32 cellular contexts compared by ENCODE assay signal in the genomic region with DNA sequence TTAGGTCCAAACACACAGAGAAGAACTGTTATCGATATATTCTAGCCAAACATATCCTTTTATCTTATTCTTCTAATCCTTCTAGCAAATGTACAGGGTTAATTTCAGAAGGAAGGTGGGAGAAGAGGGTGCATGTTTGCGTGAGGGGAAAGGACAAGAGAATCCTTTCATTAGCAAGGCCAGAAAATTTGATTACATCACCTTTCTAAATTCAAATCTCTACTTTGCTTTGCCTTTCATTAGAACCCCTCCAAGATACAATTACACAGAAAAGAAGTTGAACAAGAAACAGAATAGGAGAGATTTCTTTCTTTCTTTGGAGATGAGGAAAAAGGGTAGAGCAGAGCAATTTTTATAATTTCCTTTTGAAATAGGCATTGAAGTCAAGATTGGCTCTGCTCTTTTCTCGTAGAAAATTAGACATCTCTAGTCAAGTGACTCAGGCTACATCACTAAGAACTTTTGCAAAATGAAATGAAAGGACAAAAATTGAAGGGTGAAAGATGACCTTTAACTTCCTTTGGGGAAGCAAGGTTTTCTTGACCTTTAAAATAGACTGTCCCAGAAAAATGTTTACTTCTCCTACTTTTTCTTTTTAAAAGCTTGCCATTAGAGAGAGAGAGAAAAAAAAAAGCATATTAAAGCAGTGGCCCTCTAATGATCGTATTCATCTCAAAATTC.
"Had no signal": no experiment of that assay in that cellular context is flagged by ENCODE, and none has a peak within 500 bp of the region (broad histone marks: within the 10 kb centered on the region; RNA-seq: fewer than 3 reads in every experiment).

No MANE protein-coding gene starts in this region.

- H3K9me3 Mint-ChIP-seq: activated B cell treated with CpG ODN at 0.5 μM for 24 hours; activated CD4-positive, alpha-beta memory T cell treated with anti-CD3 and anti-CD28 coated beads for 36 hours; activated CD4-positive, alpha-beta T cell treated with anti-CD3 and anti-CD28 coated beads, Interleukin-2, amount 10 ng/mL, durations not matched to agents 24 days and 14 days; activated naive CD4-positive, alpha-beta T cell treated with anti-CD3 and anti-CD28 coated beads, Interleukin-2, amount 50 U/mL, for 72 hours; activated T-cell treated with anti-CD3 and anti-CD28 coated beads, Interleukin-2, amount 50 U/mL, for 4 hours; activated T-cell treated with anti-CD3 and anti-CD28 coated beads, Interleukin-2, amount 50 U/mL, for 72 hours; activated T-helper 1 cell treated with anti-CD3 and anti-CD28 coated beads, Interleukin-12 subunit alpha, Interleukin-12 subunit beta, Interleukin-2, Interleukin-4 antibody, amounts not matched to agents 30 ng/mL and 10 ng/mL and 1 ng/mL, durations not matched to agents 14 hours and 24 hours and 36 hours; activated T-helper 17 cell treated with anti-CD3 and anti-CD28 coated beads, Interleukin-2, amount 50 U/mL, for 72 hours; T-helper 1 cell treated with Interleukin-12 subunit alpha and Interleukin-12 subunit beta and Interleukin-4 antibody, amounts not matched to agents 30 μg/mL and 1 μg/mL, for 36 hours; T-helper 2 cell treated with Interferon-gamma antibody and Interleukin-4, amounts not matched to agents 5 μg/mL and 100 μg/mL, for 36 hours had no signal

- H3K4me1 Mint-ChIP-seq: activated B cell treated with CpG ODN at 0.5 μM for 24 hours; activated T-helper 17 cell treated with anti-CD3 and anti-CD28 coated beads, Interleukin-2, amount 50 U/mL, for 72 hours had no signal

- ATAC-seq: activated naive CD4-positive, alpha-beta T cell treated with anti-CD3 and anti-CD28 coated beads, Interleukin-2, amount 50 U/mL, for 72 hours; activated T-cell treated with anti-CD3 and anti-CD28 coated beads, Interleukin-2, amount 50 U/mL, for 4 hours; activated T-cell treated with anti-CD3 and anti-CD28 coated beads, Interleukin-2, amount 50 U/mL, for 72 hours; activated T-helper 17 cell treated with anti-CD3 and anti-CD28 coated beads, Interleukin-2, amount 50 U/mL, for 72 hours; body of pancreas had no signal

- H3K27ac Mint-ChIP-seq: activated B cell treated with CpG ODN at 0.5 μM for 24 hours; activated CD4-positive, alpha-beta memory T cell treated with anti-CD3 and anti-CD28 coated beads for 36 hours; activated CD4-positive, alpha-beta T cell treated with anti-CD3 and anti-CD28 coated beads, Interleukin-2, amount 10 ng/mL, durations not matched to agents 24 days and 14 days; activated naive CD4-positive, alpha-beta T cell treated with anti-CD3 and anti-CD28 coated beads for 36 hours; activated naive CD4-positive, alpha-beta T cell treated with anti-CD3 and anti-CD28 coated beads, Interleukin-2, amount 50 U/mL, for 72 hours; activated naive CD8-positive, alpha-beta T cell treated with anti-CD3 and anti-CD28 coated beads for 36 hours; activated T-cell treated with anti-CD3 and anti-CD28 coated beads, Interleukin-2, amount 50 U/mL, for 72 hours; activated T-helper 1 cell treated with anti-CD3 and anti-CD28 coated beads, Interleukin-12 subunit alpha, Interleukin-12 subunit beta, Interleukin-2, Interleukin-4 antibody, amounts not matched to agents 30 ng/mL and 10 ng/mL and 1 ng/mL, durations not matched to agents 14 hours and 24 hours and 36 hours; activated T-helper 17 cell treated with anti-CD3 and anti-CD28 coated beads, Interleukin-2, amount 50 U/mL, for 72 hours; T-helper 1 cell treated with Interleukin-12 subunit alpha and Interleukin-12 subunit beta and Interleukin-4 antibody, amounts not matched to agents 30 μg/mL and 1 μg/mL, for 36 hours; T-helper 2 cell treated with Interferon-gamma antibody and Interleukin-4, amounts not matched to agents 5 μg/mL and 100 μg/mL, for 36 hours had no signal

- H3K4me3 Mint-ChIP-seq: activated B cell treated with CpG ODN at 0.5 μM for 24 hours; activated CD4-positive, alpha-beta memory T cell treated with anti-CD3 and anti-CD28 coated beads for 36 hours; activated CD4-positive, alpha-beta T cell treated with anti-CD3 and anti-CD28 coated beads, Interleukin-2, amount 10 ng/mL, durations not matched to agents 24 days and 14 days; activated naive CD4-positive, alpha-beta T cell treated with anti-CD3 and anti-CD28 coated beads for 36 hours; activated naive CD8-positive, alpha-beta T cell treated with anti-CD3 and anti-CD28 coated beads for 36 hours; activated T-cell treated with anti-CD3 and anti-CD28 coated beads, Interleukin-2, amount 50 U/mL, for 4 hours; activated T-cell treated with anti-CD3 and anti-CD28 coated beads, Interleukin-2, amount 50 U/mL, for 72 hours; activated T-helper 1 cell treated with anti-CD3 and anti-CD28 coated beads, Interleukin-12 subunit alpha, Interleukin-12 subunit beta, Interleukin-2, Interleukin-4 antibody, amounts not matched to agents 30 ng/mL and 10 ng/mL and 1 ng/mL, durations not matched to agents 14 hours and 24 hours and 36 hours; activated T-helper 17 cell treated with anti-CD3 and anti-CD28 coated beads, Interleukin-2, amount 50 U/mL, for 72 hours; T-helper 1 cell treated with Interleukin-12 subunit alpha and Interleukin-12 subunit beta and Interleukin-4 antibody, amounts not matched to agents 30 μg/mL and 1 μg/mL, for 36 hours; T-helper 2 cell treated with Interferon-gamma antibody and Interleukin-4, amounts not matched to agents 5 μg/mL and 100 μg/mL, for 36 hours had no signal

- DNase-seq: activated B cell treated with CpG ODN at 0.5 μM for 24 hours; activated CD4-positive, alpha-beta memory T cell treated with anti-CD3 and anti-CD28 coated beads for 36 hours; activated CD4-positive, alpha-beta T cell treated with anti-CD3 and anti-CD28 coated beads for 4 hours; activated CD4-positive, alpha-beta T cell treated with anti-CD3 and anti-CD28 coated beads, Interleukin-2, amount 10 ng/mL, durations not matched to agents 24 days and 14 days; activated CD4-positive, alpha-beta T cell treated with anti-CD3 and anti-CD28 coated beads, Interleukin-2, amount 50 U/mL, for 1 hour; activated CD4-positive, alpha-beta T cell treated with anti-CD3 and anti-CD28 coated beads, Interleukin-2, amount 50 U/mL, for 4 hours; activated CD4-positive, CD25-positive, alpha-beta regulatory T cell treated with anti-CD3 and anti-CD28 coated beads, Interleukin-2, amount 50 U/mL, for 72 hours; activated CD8-positive, alpha-beta memory T cell treated with anti-CD3 and anti-CD28 coated beads, Interleukin-2, amount 50 U/mL, for 4 hours; activated effector memory CD4-positive, alpha-beta T cell treated with anti-CD3 and anti-CD28 coated beads, Interleukin-2, amount 50 U/mL, for 16 hours; activated gamma-delta T cell treated with Interleukin-2 at 50 U/mL for 16 hours; activated naive CD4-positive, alpha-beta T cell; activated naive CD4-positive, alpha-beta T cell treated with anti-CD3 and anti-CD28 coated beads for 36 hours; activated naive CD4-positive, alpha-beta T cell treated with anti-CD3 and anti-CD28 coated beads, Interleukin-2, amount 50 U/mL, for 16 hours; activated naive CD8-positive, alpha-beta T cell treated with anti-CD3 and anti-CD28 coated beads for 36 hours; activated T-cell treated with anti-CD3 and anti-CD28 coated beads for 4 hours; activated T-cell treated with anti-CD3 and anti-CD28 coated beads, Interleukin-2, amount 50 U/mL, for 1 hour; activated T-cell treated with anti-CD3 and anti-CD28 coated beads, Interleukin-2, amount 50 U/mL, for 4 hours; activated T-cell treated with anti-CD3 and anti-CD28 coated beads, Interleukin-2, amount 50 U/mL, for 72 hours; adrenal gland; amniotic stem cell; aorta; body of pancreas; brain microvascular endothelial cell; central memory CD4-positive, alpha-beta T cell; T-helper 1 cell; T-helper 2 cell; T-helper 9 cell had no signal

- H3K36me3 Mint-ChIP-seq: activated CD4-positive, alpha-beta memory T cell treated with anti-CD3 and anti-CD28 coated beads for 36 hours; activated naive CD4-positive, alpha-beta T cell treated with anti-CD3 and anti-CD28 coated beads, Interleukin-2, amount 50 U/mL, for 72 hours had no signal

- H3K27me3 Mint-ChIP-seq: activated B cell treated with CpG ODN at 0.5 μM for 24 hours; activated CD4-positive, alpha-beta memory T cell treated with anti-CD3 and anti-CD28 coated beads for 36 hours; activated naive CD8-positive, alpha-beta T cell treated with anti-CD3 and anti-CD28 coated beads for 36 hours; activated T-helper 17 cell treated with anti-CD3 and anti-CD28 coated beads, Interleukin-2, amount 50 U/mL, for 72 hours had no signal
